ENCODE assay signal across 12 cellular contexts in genomic region chr16:17228048-17228707, GRCh38.
"Had no signal": no experiment of that assay in that cellular context is flagged by ENCODE, and none has a peak within 500 bp of the region (broad histone marks: within the 10 kb centered on the region; RNA-seq: fewer than 3 reads in every experiment).

No MANE protein-coding gene starts in this region.

- ATAC-seq: gastroesophageal sphincter, left ventricle myocardium superior, upper lobe of right lung had no signal

- DNase-seq: activated CD4-positive, alpha-beta memory T cell treated with anti-CD3 and anti-CD28 coated beads for 36 hours; activated CD4-positive, CD25-positive, alpha-beta regulatory T cell treated with anti-CD3 and anti-CD28 coated beads, Interleukin-2, amount 50 U/mL, for 72 hours; activated naive CD4-positive, alpha-beta T cell treated with Interleukin-2 at 50 U/mL for 16 hours; left ventricle myocardium superior; mesenchymal stem cell; stimulated activated CD4-positive, alpha-beta T cell treated with anti-CD3 and anti-CD28 coated beads, Interleukin-2, amount 100 ng/mL, for 48 hours; stimulated activated naive CD4-positive, alpha-beta T cell treated with Interleukin-2 at 50 U/mL for 16 hours; upper lobe of right lung had no signal

- H3K27me3 ChIP-seq: gastroesophageal sphincter, upper lobe of right lung had no signal

- H3K27ac ChIP-seq: gastroesophageal sphincter, upper lobe of right lung had no signal

- H3K9me3 Mint-ChIP-seq: activated CD4-positive, alpha-beta memory T cell treated with anti-CD3 and anti-CD28 coated beads for 36 hours; activated T-helper 1 cell treated with anti-CD3 and anti-CD28 coated beads, Interleukin-12 subunit alpha, Interleukin-12 subunit beta, Interleukin-2, Interleukin-4 antibody, amounts not matched to agents 30 ng/mL and 10 ng/mL and 1 ng/mL, durations not matched to agents 14 hours and 24 hours and 36 hours; nephron; T-helper 2 cell treated with Interferon-gamma antibody and Interleukin-4, amounts not matched to agents 5 μg/mL and 100 μg/mL, for 36 hours had no signal

- H3K36me3 ChIP-seq: gastroesophageal sphincter, upper lobe of right lung had no signal

- H3K4me3 Mint-ChIP-seq: activated CD4-positive, alpha-beta memory T cell treated with anti-CD3 and anti-CD28 coated beads for 36 hours; activated T-helper 1 cell treated with anti-CD3 and anti-CD28 coated beads, Interleukin-12 subunit alpha, Interleukin-12 subunit beta, Interleukin-2, Interleukin-4 antibody, amounts not matched to agents 30 ng/mL and 10 ng/mL and 1 ng/mL, durations not matched to agents 14 hours and 24 hours and 36 hours; nephron; T-helper 2 cell treated with Interferon-gamma antibody and Interleukin-4, amounts not matched to agents 5 μg/mL and 100 μg/mL, for 36 hours had no signal

- H3K27ac Mint-ChIP-seq: activated CD4-positive, alpha-beta memory T cell treated with anti-CD3 and anti-CD28 coated beads for 36 hours; activated T-helper 1 cell treated with anti-CD3 and anti-CD28 coated beads, Interleukin-12 subunit alpha, Interleukin-12 subunit beta, Interleukin-2, Interleukin-4 antibody, amounts not matched to agents 30 ng/mL and 10 ng/mL and 1 ng/mL, durations not matched to agents 14 hours and 24 hours and 36 hours; nephron; T-helper 2 cell treated with Interferon-gamma antibody and Interleukin-4, amounts not matched to agents 5 μg/mL and 100 μg/mL, for 36 hours had no signal

- H3K4me3 ChIP-seq: gastroesophageal sphincter, upper lobe of right lung had no signal

- H3K27me3 Mint-ChIP-seq: activated CD4-positive, alpha-beta memory T cell treated with anti-CD3 and anti-CD28 coated beads for 36 hours had no signal

- H3K9me3 ChIP-seq: gastroesophageal sphincter, upper lobe of right lung had no signal
